ENCODE assay signal across 2 cellular contexts in the genomic region with DNA sequence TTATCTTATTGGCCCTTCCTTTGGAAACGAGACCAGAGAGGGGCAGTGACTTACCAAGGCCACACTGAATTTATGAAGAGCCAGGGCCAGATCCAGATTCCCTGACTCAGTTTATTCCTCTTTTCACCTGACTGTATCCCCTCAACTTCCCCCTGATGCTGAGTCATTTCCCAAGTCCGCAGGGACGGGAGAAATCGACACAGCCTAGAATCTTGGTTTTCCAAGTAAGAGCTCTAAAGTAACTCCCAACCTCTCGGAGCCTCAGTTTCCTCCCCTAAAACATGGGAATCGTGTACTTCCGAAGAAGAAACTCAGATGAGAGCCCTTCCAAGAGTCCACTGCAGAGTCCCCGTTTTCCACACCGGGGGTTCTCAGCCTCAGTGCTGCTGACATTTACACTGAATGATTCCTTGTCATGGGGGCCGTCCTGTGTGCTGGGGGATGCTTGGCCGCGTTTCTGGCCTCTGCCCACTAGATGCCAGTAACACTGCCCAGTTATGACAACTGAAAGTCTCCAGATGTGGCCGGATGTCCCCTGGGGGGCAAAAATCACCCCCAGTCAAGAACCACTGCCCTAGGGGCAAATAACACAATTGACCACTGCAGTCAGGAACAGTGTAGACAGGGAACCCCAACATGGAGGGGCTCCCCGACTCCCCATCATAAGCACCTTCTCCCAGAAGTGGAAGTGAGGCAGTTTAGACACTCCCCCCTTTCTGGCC.
TF ChIP-seq lines count a peak whose summit lies in the region.

No MANE protein-coding gene starts in this region.

TF ChIP-seq in GM23338, 12 proteins besides CTCF, POLR2A, EP300 and RAD21 (continues in another document):
- TF ChIP-seq, protein P1, sequence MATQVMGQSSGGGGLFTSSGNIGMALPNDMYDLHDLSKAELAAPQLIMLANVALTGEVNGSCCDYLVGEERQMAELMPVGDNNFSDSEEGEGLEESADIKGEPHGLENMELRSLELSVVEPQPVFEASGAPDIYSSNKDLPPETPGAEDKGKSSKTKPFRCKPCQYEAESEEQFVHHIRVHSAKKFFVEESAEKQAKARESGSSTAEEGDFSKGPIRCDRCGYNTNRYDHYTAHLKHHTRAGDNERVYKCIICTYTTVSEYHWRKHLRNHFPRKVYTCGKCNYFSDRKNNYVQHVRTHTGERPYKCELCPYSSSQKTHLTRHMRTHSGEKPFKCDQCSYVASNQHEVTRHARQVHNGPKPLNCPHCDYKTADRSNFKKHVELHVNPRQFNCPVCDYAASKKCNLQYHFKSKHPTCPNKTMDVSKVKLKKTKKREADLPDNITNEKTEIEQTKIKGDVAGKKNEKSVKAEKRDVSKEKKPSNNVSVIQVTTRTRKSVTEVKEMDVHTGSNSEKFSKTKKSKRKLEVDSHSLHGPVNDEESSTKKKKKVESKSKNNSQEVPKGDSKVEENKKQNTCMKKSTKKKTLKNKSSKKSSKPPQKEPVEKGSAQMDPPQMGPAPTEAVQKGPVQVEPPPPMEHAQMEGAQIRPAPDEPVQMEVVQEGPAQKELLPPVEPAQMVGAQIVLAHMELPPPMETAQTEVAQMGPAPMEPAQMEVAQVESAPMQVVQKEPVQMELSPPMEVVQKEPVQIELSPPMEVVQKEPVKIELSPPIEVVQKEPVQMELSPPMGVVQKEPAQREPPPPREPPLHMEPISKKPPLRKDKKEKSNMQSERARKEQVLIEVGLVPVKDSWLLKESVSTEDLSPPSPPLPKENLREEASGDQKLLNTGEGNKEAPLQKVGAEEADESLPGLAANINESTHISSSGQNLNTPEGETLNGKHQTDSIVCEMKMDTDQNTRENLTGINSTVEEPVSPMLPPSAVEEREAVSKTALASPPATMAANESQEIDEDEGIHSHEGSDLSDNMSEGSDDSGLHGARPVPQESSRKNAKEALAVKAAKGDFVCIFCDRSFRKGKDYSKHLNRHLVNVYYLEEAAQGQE (IDR thresholded peaks at IDR 0.05; ENCODE audit: unreplicated experiment), result no peak
- TF ChIP-seq, protein P2, sequence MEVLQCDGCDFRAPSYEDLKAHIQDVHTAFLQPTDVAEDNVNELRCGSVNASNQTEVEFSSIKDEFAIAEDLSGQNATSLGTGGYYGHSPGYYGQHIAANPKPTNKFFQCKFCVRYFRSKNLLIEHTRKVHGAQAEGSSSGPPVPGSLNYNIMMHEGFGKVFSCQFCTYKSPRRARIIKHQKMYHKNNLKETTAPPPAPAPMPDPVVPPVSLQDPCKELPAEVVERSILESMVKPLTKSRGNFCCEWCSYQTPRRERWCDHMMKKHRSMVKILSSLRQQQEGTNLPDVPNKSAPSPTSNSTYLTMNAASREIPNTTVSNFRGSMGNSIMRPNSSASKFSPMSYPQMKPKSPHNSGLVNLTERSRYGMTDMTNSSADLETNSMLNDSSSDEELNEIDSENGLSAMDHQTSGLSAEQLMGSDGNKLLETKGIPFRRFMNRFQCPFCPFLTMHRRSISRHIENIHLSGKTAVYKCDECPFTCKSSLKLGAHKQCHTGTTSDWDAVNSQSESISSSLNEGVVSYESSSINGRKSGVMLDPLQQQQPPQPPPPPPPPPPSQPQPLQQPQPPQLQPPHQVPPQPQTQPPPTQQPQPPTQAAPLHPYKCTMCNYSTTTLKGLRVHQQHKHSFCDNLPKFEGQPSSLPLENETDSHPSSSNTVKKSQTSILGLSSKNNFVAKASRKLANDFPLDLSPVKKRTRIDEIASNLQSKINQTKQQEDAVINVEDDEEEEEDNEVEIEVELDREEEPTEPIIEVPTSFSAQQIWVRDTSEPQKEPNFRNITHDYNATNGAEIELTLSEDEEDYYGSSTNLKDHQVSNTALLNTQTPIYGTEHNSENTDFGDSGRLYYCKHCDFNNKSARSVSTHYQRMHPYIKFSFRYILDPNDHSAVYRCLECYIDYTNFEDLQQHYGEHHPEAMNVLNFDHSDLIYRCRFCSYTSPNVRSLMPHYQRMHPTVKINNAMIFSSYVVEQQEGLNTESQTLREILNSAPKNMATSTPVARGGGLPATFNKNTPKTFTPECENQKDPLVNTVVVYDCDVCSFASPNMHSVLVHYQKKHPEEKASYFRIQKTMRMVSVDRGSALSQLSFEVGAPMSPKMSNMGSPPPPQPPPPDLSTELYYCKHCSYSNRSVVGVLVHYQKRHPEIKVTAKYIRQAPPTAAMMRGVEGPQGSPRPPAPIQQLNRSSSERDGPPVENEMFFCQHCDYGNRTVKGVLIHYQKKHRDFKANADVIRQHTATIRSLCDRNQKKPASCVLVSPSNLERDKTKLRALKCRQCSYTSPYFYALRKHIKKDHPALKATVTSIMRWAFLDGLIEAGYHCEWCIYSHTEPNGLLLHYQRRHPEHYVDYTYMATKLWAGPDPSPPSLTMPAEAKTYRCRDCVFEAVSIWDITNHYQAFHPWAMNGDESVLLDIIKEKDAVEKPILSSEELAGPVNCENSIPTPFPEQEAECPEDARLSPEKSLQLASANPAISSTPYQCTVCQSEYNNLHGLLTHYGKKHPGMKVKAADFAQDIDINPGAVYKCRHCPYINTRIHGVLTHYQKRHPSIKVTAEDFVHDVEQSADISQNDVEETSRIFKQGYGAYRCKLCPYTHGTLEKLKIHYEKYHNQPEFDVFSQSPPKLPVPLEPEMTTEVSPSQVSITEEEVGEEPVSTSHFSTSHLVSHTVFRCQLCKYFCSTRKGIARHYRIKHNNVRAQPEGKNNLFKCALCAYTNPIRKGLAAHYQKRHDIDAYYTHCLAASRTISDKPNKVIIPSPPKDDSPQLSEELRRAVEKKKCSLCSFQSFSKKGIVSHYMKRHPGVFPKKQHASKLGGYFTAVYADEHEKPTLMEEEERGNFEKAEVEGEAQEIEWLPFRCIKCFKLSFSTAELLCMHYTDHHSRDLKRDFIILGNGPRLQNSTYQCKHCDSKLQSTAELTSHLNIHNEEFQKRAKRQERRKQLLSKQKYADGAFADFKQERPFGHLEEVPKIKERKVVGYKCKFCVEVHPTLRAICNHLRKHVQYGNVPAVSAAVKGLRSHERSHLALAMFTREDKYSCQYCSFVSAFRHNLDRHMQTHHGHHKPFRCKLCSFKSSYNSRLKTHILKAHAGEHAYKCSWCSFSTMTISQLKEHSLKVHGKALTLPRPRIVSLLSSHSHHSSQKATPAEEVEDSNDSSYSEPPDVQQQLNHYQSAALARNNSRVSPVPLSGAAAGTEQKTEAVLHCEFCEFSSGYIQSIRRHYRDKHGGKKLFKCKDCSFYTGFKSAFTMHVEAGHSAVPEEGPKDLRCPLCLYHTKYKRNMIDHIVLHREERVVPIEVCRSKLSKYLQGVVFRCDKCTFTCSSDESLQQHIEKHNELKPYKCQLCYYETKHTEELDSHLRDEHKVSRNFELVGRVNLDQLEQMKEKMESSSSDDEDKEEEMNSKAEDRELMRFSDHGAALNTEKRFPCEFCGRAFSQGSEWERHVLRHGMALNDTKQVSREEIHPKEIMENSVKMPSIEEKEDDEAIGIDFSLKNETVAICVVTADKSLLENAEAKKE (CRISPR knock-in tag; IDR thresholded peaks at IDR 0.05), result no peak
- TF ChIP-seq EZH2phosphoT487 (IDR thresholded peaks at IDR 0.05; ENCODE audit: unreplicated experiment) (no peak), JUNB (IDR thresholded peaks at IDR 0.05; ENCODE audit: unreplicated experiment) (no peak), ZNF331 (CRISPR knock-in tag; IDR thresholded peaks at IDR 0.05; ENCODE audit: low read depth) (no peak), CREB1 (CRISPR knock-in tag; IDR thresholded peaks at IDR 0.05; ENCODE audit: low read depth) (no peak), POLR2AphosphoS5 (IDR thresholded peaks at IDR 0.05; ENCODE audit: low read depth) (no peak; the same call in 1 of the 2 replicates), ZNF114 (CRISPR knock-in tag; IDR thresholded peaks at IDR 0.05) (no peak), STAT1 (IDR thresholded peaks at IDR 0.05; ENCODE audit: unreplicated experiment) (no peak)

TF ChIP-seq in SK-N-SH, 30 proteins besides CTCF, POLR2A, EP300 and RAD21:
- no peak for TF ChIP-seq YY1 (IDR thresholded peaks at IDR 0.05; ENCODE audit: low read depth)
- no peak for TF ChIP-seq RXRA (IDR thresholded peaks at IDR 0.05; ENCODE audit: borderline replicate concordance, low read depth)
